ENCODE assay signal across 1 cellular context in the genomic region with DNA sequence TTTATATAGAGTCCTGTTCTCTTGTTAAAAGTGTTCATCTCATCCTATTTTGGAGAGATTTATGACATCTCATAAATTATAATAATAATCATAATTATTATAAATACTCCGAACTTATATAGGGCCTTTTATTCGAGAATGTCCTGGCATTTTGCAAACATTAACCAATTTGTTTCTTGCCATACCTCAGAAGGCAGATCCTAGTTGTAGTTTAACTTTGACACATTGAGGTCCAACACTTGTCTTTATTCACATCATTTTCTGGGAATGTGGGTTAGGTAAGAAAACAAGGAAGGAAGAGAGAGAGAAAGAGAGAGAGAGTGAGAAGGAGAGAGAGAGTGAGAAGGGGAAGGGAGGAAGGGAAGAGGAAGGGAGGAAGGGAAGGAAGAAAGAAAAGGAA. TPM values are rescaled to one million over a fixed set of nuclear protein-coding genes. Genes with fewer than 3 reads are reported as not detected.
"Had no signal": no experiment of that assay in that cellular context is flagged by ENCODE, and none has a peak within 500 bp of the region (broad histone marks: within the 10 kb centered on the region; RNA-seq: fewer than 3 reads in every experiment).

LYG1 (minus strand) TSS at position 101 of the 400 bp plus-strand sequence. CDS start 5,527 bp downstream, outside the sequence.

RNA-seq across cellular contexts. Expression of gene LYG1, which starts in this region (rescaled TPM):
- total RNA-seq: Right ventricle myocardium superior had no signal
